ENCODE assay signal across 27 cellular contexts in the genomic region with DNA sequence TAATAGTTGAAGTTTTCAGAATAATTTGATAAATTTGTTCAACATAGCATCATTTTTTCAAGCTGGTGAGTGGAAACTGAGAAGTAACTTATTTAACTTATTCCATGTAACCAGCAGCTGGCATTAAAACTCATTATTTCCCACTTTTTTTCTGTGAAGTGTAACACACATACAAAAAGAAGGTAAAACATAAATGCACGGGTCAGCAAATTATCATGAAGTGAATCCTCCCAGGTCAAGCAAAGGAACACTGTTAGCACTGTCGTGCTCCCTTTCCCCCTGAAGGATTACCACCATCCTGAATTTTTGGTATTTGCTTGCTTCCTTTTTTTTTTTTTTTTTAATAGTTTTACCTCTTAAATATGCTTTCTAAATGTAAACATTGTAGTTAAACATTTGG. TPM values are rescaled to one million over a fixed set of nuclear protein-coding genes. Genes with fewer than 3 reads are reported as not detected.
DNase-seq lines count a peak whose midpoint lies in the region; ATAC-seq, FAIRE-seq and TF ChIP-seq lines count a peak whose summit lies in the region.
"Had no signal": no experiment of that assay in that cellular context is flagged by ENCODE, and none has a peak within 500 bp of the region (broad histone marks: within the 10 kb centered on the region; RNA-seq: fewer than 3 reads in every experiment).

No MANE protein-coding gene starts in this region.

- H3K9me3 Mint-ChIP-seq in activated naive CD8-positive, alpha-beta T cell treated with anti-CD3 and anti-CD28 coated beads for 36 hours: no peaks in the 10 kb centered on the region
- H3K9me3 Mint-ChIP-seq in activated naive CD8-positive, alpha-beta T cell treated with anti-CD3 and anti-CD28 coated beads, Interleukin-2, amount 50 U/mL, for 24 hours: no peaks in the 10 kb centered on the region
- H3K9me3 Mint-ChIP-seq: CD14-positive monocyte; CD4-positive, alpha-beta memory T cell; CD4-positive, CD25-positive, alpha-beta regulatory T cell; CD8-positive, alpha-beta memory T cell had no signal

- DNase-seq in activated naive CD8-positive, alpha-beta T cell treated with anti-CD3 and anti-CD28 coated beads for 36 hours: no peak
- no peak for DNase-seq in activated naive CD8-positive, alpha-beta T cell treated with anti-CD3 and anti-CD28 coated beads, Interleukin-2, amount 50 U/mL, for 24 hours
- DNase-seq in A549 (ENCODE audit: low read depth in 1 of 2, low spot score in 1 of 2): no peak
- DNase-seq in IMR-90: no peak
- DNase-seq in H1 (ENCODE audit: low read depth in 1 of 2, low spot score in 2 of 2): no peak
- DNase-seq in lower leg skin (ENCODE audit: low spot score in 2 of 2): no peak
- no peak for DNase-seq in amniotic stem cell (lab: John Stamatoyannopoulos, UW)
- DNase-seq: ACHN; BE2C; C1 segment of cervical spinal cord; CD4-positive, alpha-beta memory T cell; CD4-positive, CD25-positive, alpha-beta regulatory T cell; CD8-positive, alpha-beta memory T cell; COR-L47; DMS 273 treated with DMSO at 0.1 percent for 48 hours; DMS153; DMS53; DMS79; DND-41; EL; GDM1 had no signal

- H3K23ac ChIP-seq in IMR-90 (ENCODE audit: low read depth, low read length): no peak overlapping the region
- no peak overlapping the region for H3K23ac ChIP-seq in H1 (ENCODE audit: insufficient read length)

- in situ Hi-C loops in IMR-90 (cut with MboI; ENCODE audit: low sequenced_read_pairs): no loop called here

- no peak overlapping the region for H3K14ac ChIP-seq in IMR-90 (replicated peaks; ENCODE audit: low read depth, low read length)
- no peak overlapping the region for H3K14ac ChIP-seq in H1 (ENCODE audit: insufficient read length)

- peaks cover 47% of the 10 kb centered on the region for H3K4me1 ChIP-seq in A549
- peaks cover 17% of the 10 kb centered on the region for H3K4me1 ChIP-seq in IMR-90 (ENCODE audit: control insufficient read depth, insufficient read depth, low read length)
- H3K4me1 ChIP-seq in H1 (replicated peaks in 1 of 4; ENCODE audit: control insufficient read depth in 3 of 4, insufficient read depth in 4 of 4, low read length in 3 of 4): no peaks in the 10 kb centered on the region
- H3K4me1 ChIP-seq: BE2C, BLaER1 had no signal

- no peak overlapping the region for H2BK120ac ChIP-seq in IMR-90 (ENCODE audit: low read depth, low read length)
- H2BK120ac ChIP-seq in H1 (replicated peaks; ENCODE audit: low read depth, low read length): no peak overlapping the region

- no peak overlapping the region for H3K56ac ChIP-seq in IMR-90 (ENCODE audit: extremely low read depth, insufficient read depth, low read length)
- no peak overlapping the region for H3K56ac ChIP-seq in H1 (replicated peaks; ENCODE audit: insufficient read length, low read depth, low read length)

- no peak overlapping the region for H3K4ac ChIP-seq in IMR-90 (ENCODE audit: low read depth, low read length)
- H3K4ac ChIP-seq in H1 (replicated peaks; ENCODE audit: insufficient read length, low read depth, low read length): no peak overlapping the region

- no peak overlapping the region for H4K91ac ChIP-seq in IMR-90 (ENCODE audit: insufficient read depth, low read depth, low read length)
- H4K91ac ChIP-seq in H1 (replicated peaks; ENCODE audit: insufficient read length, low read length): no peak overlapping the region

- no peak overlapping the region for H2BK12ac ChIP-seq in H1 (ENCODE audit: low read depth, low read length)

- ATAC-seq in activated naive CD8-positive, alpha-beta T cell treated with anti-CD3 and anti-CD28 coated beads, Interleukin-2, amount 50 U/mL, for 24 hours: no peak
- no peak for ATAC-seq in A549
- no peak for ATAC-seq in IMR-90 (ENCODE audit: low read depth)
- ATAC-seq: GM12878 had no signal

- FAIRE-seq in A549 (lab: Jason Lieb, UNC): no peak
- no peak for FAIRE-seq in H1 (lab: Jason Lieb, UNC)
- FAIRE-seq: GM12878, GM12892, GM18507 had no signal

- peaks cover 43% of the 10 kb centered on the region for H3K4me1 Mint-ChIP-seq in activated naive CD8-positive, alpha-beta T cell treated with anti-CD3 and anti-CD28 coated beads for 36 hours
- peaks cover 40% of the 10 kb centered on the region for H3K4me1 Mint-ChIP-seq in activated naive CD8-positive, alpha-beta T cell treated with anti-CD3 and anti-CD28 coated beads, Interleukin-2, amount 50 U/mL, for 24 hours

- no peak overlapping the region for H2AK9ac ChIP-seq in IMR-90 (replicated peaks; ENCODE audit: low read depth, low read length, poor library complexity)

- BruUV-seq in IMR-90 (replicated peaks; lab: Mats Ljungman, UMichigan): no TSS peak

- H2BK15ac ChIP-seq in IMR-90 (ENCODE audit: low read depth, low read length) (no peak overlapping the region), H1 (ENCODE audit: low read length) (no peak overlapping the region)

- peaks cover 6 to 46% of the 10 kb centered on the region in 2 experiments; a peak in 3 of 4 replicates for H3K79me2 ChIP-seq in H1 (ENCODE audit: control insufficient read depth in 1 of 2, insufficient read depth in 2 of 2, low read length in 2 of 2)

- H3K4me3 ChIP-seq in A549 (no peak overlapping the region), IMR-90 (ENCODE audit: insufficient read depth, low read depth, low read length) (no peak overlapping the region), H1 (ENCODE audit: extremely low read depth in 1 of 4, insufficient read depth in 2 of 4, low read depth in 3 of 4, low read length in 4 of 4) (no peak overlapping the region), lower leg skin (ENCODE audit: low read depth, poor library complexity, severe bottlenecking) (no peak overlapping the region)
- H3K4me3 ChIP-seq: BLaER1, GM12878 had no signal

- H2AK5ac ChIP-seq in IMR-90 (ENCODE audit: low read depth, low read length) (no peak overlapping the region), H1 (ENCODE audit: low read depth, low read length) (no peak overlapping the region)

- 94% methylated on average over 2 of the region's 2 CpGs for WGBS in A549 (ENCODE audit: missing lambda C conversion rate)
- WGBS in IMR-90 (ENCODE audit: extremely low coverage in 2 of 2, insufficient read length in 1 of 2), 2 experiments: no CpG with 5 or more reads among the region's 2 CpGs
- 78% methylated on average over 2 of the region's 2 CpGs; no CpG with 5 or more reads in 1 of the 2 experiments for WGBS in H1 (ENCODE audit: extremely low coverage in 1 of 2, insufficient coverage in 1 of 2, insufficient read length in 1 of 2, insufficient replicate concordance in 2 of 2, low coverage in 1 of 2, low lambda C conversion rate in 2 of 2, missing lambda C conversion rate in 1 of 2), 2 experiments
- WGBS in lower leg skin, 2 donors: 94 to 97% methylated on average over 2 of the region's 2 CpGs

- H3K27me3 Mint-ChIP-seq in activated naive CD8-positive, alpha-beta T cell treated with anti-CD3 and anti-CD28 coated beads for 36 hours: no peaks in the 10 kb centered on the region
- no peaks in the 10 kb centered on the region for H3K27me3 Mint-ChIP-seq in activated naive CD8-positive, alpha-beta T cell treated with anti-CD3 and anti-CD28 coated beads, Interleukin-2, amount 50 U/mL, for 24 hours
- H3K27me3 Mint-ChIP-seq: CD4-positive, alpha-beta memory T cell; CD4-positive, CD25-positive, alpha-beta regulatory T cell; CD8-positive, alpha-beta memory T cell had no signal

- H3K18ac ChIP-seq in IMR-90 (ENCODE audit: low read depth, low read length) (no peak overlapping the region), H1 (ENCODE audit: extremely low read depth, low read length) (no peak overlapping the region)

- H4K8ac ChIP-seq in IMR-90 (ENCODE audit: low read depth in 2 of 2, low read length in 2 of 2): no peak overlapping the region
- no peak overlapping the region for H4K8ac ChIP-seq in H1 (ENCODE audit: extremely low read depth, insufficient read depth, low read length)

- peaks cover 18 to 83% of the 10 kb centered on the region in 2 experiments for H3K79me1 ChIP-seq in IMR-90 (ENCODE audit: low read depth in 1 of 2, low read length in 2 of 2)
- peaks cover 3% of the 10 kb centered on the region for H3K79me1 ChIP-seq in H1 (ENCODE audit: low read depth, low read length)

- H3K27me3 ChIP-seq in IMR-90 (ENCODE audit: control insufficient read depth, insufficient read depth, low read length) (no peaks in the 10 kb centered on the region), H1 (replicated peaks in 1 of 4; ENCODE audit: control insufficient read depth in 3 of 4, extremely low read depth in 1 of 4, insufficient read depth in 3 of 4, low read length in 3 of 4) (no peaks in the 10 kb centered on the region)
- H3K27me3 ChIP-seq: BE2C, BLaER1 had no signal

- no peak overlapping the region for H3K4me3 Mint-ChIP-seq in activated naive CD8-positive, alpha-beta T cell treated with anti-CD3 and anti-CD28 coated beads for 36 hours
- H3K4me3 Mint-ChIP-seq in activated naive CD8-positive, alpha-beta T cell treated with anti-CD3 and anti-CD28 coated beads, Interleukin-2, amount 50 U/mL, for 24 hours: no peak overlapping the region
- H3K4me3 Mint-ChIP-seq: CD14-positive monocyte; CD4-positive, alpha-beta memory T cell; CD8-positive, alpha-beta memory T cell had no signal

- H2BK5ac ChIP-seq in IMR-90 (ENCODE audit: low read depth, low read length, poor library complexity, severe bottlenecking): no peak overlapping the region
- H2BK5ac ChIP-seq in H1 (ENCODE audit: low read depth, low read length): no peak overlapping the region

- TF ChIP-seq POLR2A in A549 (IDR thresholded peaks at IDR 0.05; ENCODE audit: low read length) (no peak), IMR-90 (IDR thresholded peaks at IDR 0.05; ENCODE audit: low read depth, low read length) (no peak), H1 (IDR thresholded peaks at IDR 0.05; ENCODE audit: control extremely low read depth in 1 of 2, low read depth in 2 of 2, low read length in 2 of 2) (no peak), lower leg skin (IDR thresholded peaks at IDR 0.05) (no peak)

- no peaks in the 10 kb centered on the region for H3K9me3 ChIP-seq in A549
- H3K9me3 ChIP-seq in IMR-90 (ENCODE audit: control insufficient read depth, insufficient read depth, low read length): no peaks in the 10 kb centered on the region
- no peaks in the 10 kb centered on the region for H3K9me3 ChIP-seq in H1 (ENCODE audit: insufficient read depth in 2 of 2, low read depth in 1 of 2, low read length in 1 of 2)
- H3K9me3 ChIP-seq: BE2C, BLaER1 had no signal

- H3K27ac Mint-ChIP-seq in activated naive CD8-positive, alpha-beta T cell treated with anti-CD3 and anti-CD28 coated beads for 36 hours: peak overlapping the region; percentile 29
- H3K27ac Mint-ChIP-seq in activated naive CD8-positive, alpha-beta T cell treated with anti-CD3 and anti-CD28 coated beads, Interleukin-2, amount 50 U/mL, for 24 hours: no peak overlapping the region
- H3K27ac Mint-ChIP-seq: CD4-positive, CD25-positive, alpha-beta regulatory T cell had no signal

- H4K20me1 ChIP-seq in IMR-90 (ENCODE audit: insufficient read depth, low read length) (peaks cover 73% of the 10 kb centered on the region), H1 (replicated peaks in 1 of 2; ENCODE audit: control insufficient read depth in 1 of 2, insufficient read depth in 2 of 2, low read length in 2 of 2) (peaks cover 0 to 10% of the 10 kb centered on the region in 2 experiments)

- TF ChIP-seq CTCF in A549 (IDR thresholded peaks at IDR 0.05): no peak
- TF ChIP-seq CTCF in IMR-90 (conservative IDR thresholded peaks at IDR 0.05; ENCODE audit: low read depth, low read length): no peak
- no peak for TF ChIP-seq CTCF in H1 (IDR thresholded peaks at IDR 0.05; ENCODE audit: control extremely low read depth in 1 of 3, insufficient read depth in 1 of 3, low read depth in 1 of 3, low read length in 3 of 3)
- TF ChIP-seq CTCF in lower leg skin (IDR thresholded peaks at IDR 0.05): no peak

- H4K5ac ChIP-seq in IMR-90 (ENCODE audit: low read depth, low read length) (no peak overlapping the region), H1 (ENCODE audit: insufficient read length, low read depth, low read length) (no peak overlapping the region)

- H2AFZ ChIP-seq in IMR-90 (replicated peaks; ENCODE audit: low read length, poor library complexity) (no peak overlapping the region), H1 (ENCODE audit: low read length) (no peak overlapping the region)

- TF ChIP-seq RAD21 in A549 (conservative IDR thresholded peaks at IDR 0.05 in 1 of 2, IDR thresholded peaks at IDR 0.05 in 1 of 2) (no peak), IMR-90 (IDR thresholded peaks at IDR 0.05; ENCODE audit: low read length) (no peak), H1 (IDR thresholded peaks at IDR 0.05 in 1 of 2, conservative IDR thresholded peaks at IDR 0.05 in 1 of 2; ENCODE audit: low read depth in 2 of 2, low read length in 2 of 2) (no peak)

- H3K23me2 ChIP-seq in H1 (ENCODE audit: low read depth, low read length): no peaks in the 10 kb centered on the region

- no peak for TF ChIP-seq EP300 in A549 (IDR thresholded peaks at IDR 0.05)
- no peak for TF ChIP-seq EP300 in H1 (IDR thresholded peaks at IDR 0.05; ENCODE audit: borderline replicate concordance in 1 of 2, low read depth in 2 of 2, low read length in 2 of 2)

- POLR2A ChIA-PET in A549 (lab: Yijun Ruan, JAX) (no interaction called here), IMR-90 (lab: Charles Lee; ENCODE audit: unreplicated experiment) (no interaction called here), H1 (lab: Charles Lee; ENCODE audit: partially characterized antibody) (interaction anchor here (1.3 kb wide), 1 partner anchor 10 kb away, joined by 3 read pairs; no protein-coding TSS in a partner anchor)

- intact Hi-C loops in IMR-90 (cut with micrococcal nuclease) (no loop called here), lower leg skin (cut with DNase I; ENCODE audit: low total_unique reads) (no loop called here)

- no peak overlapping the region for H2BK20ac ChIP-seq in IMR-90 (ENCODE audit: low read depth, low read length)
- no peak overlapping the region for H2BK20ac ChIP-seq in H1 (ENCODE audit: low read length)

- no peak overlapping the region for H3K27ac ChIP-seq in A549
- no peak overlapping the region for H3K27ac ChIP-seq in IMR-90 (ENCODE audit: insufficient read depth, low read length)
- H3K27ac ChIP-seq in H1 (ENCODE audit: low read depth, low read length): no peak overlapping the region
- H3K27ac ChIP-seq: 22Rv1, BLaER1 had no signal

- H3K9me1 ChIP-seq in IMR-90 (ENCODE audit: insufficient read depth, low read length): peaks cover 35% of the 10 kb centered on the region

- dilution Hi-C loops in IMR-90 (cut with HindIII; ENCODE audit: low sequenced_read_pairs, unreplicated experiment): no loop called here

- CTCF ChIA-PET in A549 (lab: Yijun Ruan, JAX): no interaction called here
- CTCF ChIA-PET in IMR-90 (lab: Yijun Ruan, JAX): interaction anchor here (1.1 kb wide), 1 partner anchor 263 kb away, joined by 4 read pairs; no protein-coding TSS in a partner anchor
- CTCF ChIA-PET in H1 (lab: Charles Lee; ENCODE audit: partially characterized antibody): no interaction called here

- H3K36me3 Mint-ChIP-seq in activated naive CD8-positive, alpha-beta T cell treated with anti-CD3 and anti-CD28 coated beads for 36 hours: peaks cover 11% of the 10 kb centered on the region
- peaks cover 18% of the 10 kb centered on the region for H3K36me3 Mint-ChIP-seq in activated naive CD8-positive, alpha-beta T cell treated with anti-CD3 and anti-CD28 coated beads, Interleukin-2, amount 50 U/mL, for 24 hours (ENCODE audit: low read depth)

- no peak overlapping the region for H3K9ac ChIP-seq in IMR-90 (ENCODE audit: low read depth, low read length)
- H3K9ac ChIP-seq in H1 (replicated peaks in 1 of 4; ENCODE audit: extremely low read depth in 1 of 4, low read depth in 3 of 4, low read length in 3 of 4): no peak overlapping the region; a peak in 1 of 7 replicates
- H3K9ac ChIP-seq: BLaER1 had no signal

- H3K36me3 ChIP-seq in IMR-90 (ENCODE audit: control insufficient read depth, insufficient read depth, low read length) (peaks cover 20% of the 10 kb centered on the region), H1 (ENCODE audit: control insufficient read depth in 2 of 4, insufficient read depth in 4 of 4, low read length in 3 of 4) (peaks cover 0 to 33% (median 4%) of the 10 kb centered on the region in 4 experiments; a peak in 3 of 8 replicates)
- H3K36me3 ChIP-seq: BE2C had no signal

- H3K4me2 ChIP-seq in A549 (no peak overlapping the region), IMR-90 (ENCODE audit: low read depth, low read length) (no peak overlapping the region), H1 (ENCODE audit: insufficient read depth in 1 of 2, low read depth in 2 of 2, low read length in 2 of 2) (no peak overlapping the region)
- H3K4me2 ChIP-seq: BLaER1 had no signal

RNA-seq across cellular contexts. Expression of a gene that starts 8.9 kb away (rescaled TPM):
- total RNA-seq in activated naive CD8-positive, alpha-beta T cell treated with anti-CD3 and anti-CD28 coated beads for 36 hours: 10 to 100 TPM; 26.1 to 26.7 TPM
- polyA plus RNA-seq in A549 (2011; rRNA removed) (40.4 and 55.0 TPM in 2 replicates), A549 (2017; fragmentation: RNase III; extraction: RNeasy Plus Mini Kit Qiagen cat#74134 plus additional on column Dnase treatment) (23.3 to 26.9 TPM (median 24.2 TPM) in 3 replicates), IMR-90 (2012; rRNA removed) (14.4 and 16.9 TPM in 2 replicates), H1 (2011; rRNA removed) (5.8 and 8.1 TPM in 2 replicates)
- 5.3 and 6.0 TPM in 2 replicates for polyA plus RNA-seq in A549 (2012; cell fraction: cytosol; rRNA removed)
- 5.1 and 6.2 TPM in 2 replicates for polyA plus RNA-seq in A549 (2012; cell fraction: nucleus; rRNA removed)
- polyA minus RNA-seq in A549 (2011; rRNA and poly(A)+ RNA removed): 32.8 and 41.9 TPM in 2 replicates
- total RNA-seq in IMR-90 (2012; rRNA removed) (51.1 and 70.0 TPM in 2 replicates), lower leg skin (100 to 1,000 TPM; 123 to 132 (median 125) TPM)
- 3.6 and 3.9 TPM in 2 replicates for polyA plus RNA-seq in IMR-90 (2012; cell fraction: cytosol; rRNA removed)
- 3.3 and 7.7 TPM in 2 replicates for polyA plus RNA-seq in IMR-90 (2012; cell fraction: nucleus; rRNA removed; ENCODE audit: low replicate concordance)
- total RNA-seq in H1 (2021; fragmentation: NEBNext Ultra II Directional; extraction: Animal tissue kit (Norgen Biotek cat#: 25700)): 70.4 and 76.5 TPM in 2 replicates
- polyA plus RNA-seq in H1 (2011; cell fraction: cytosol; rRNA removed): 9.5 TPM
- 35.1 TPM for polyA plus RNA-seq in H1 (2011; cell fraction: nucleus; rRNA removed)
- polyA plus RNA-seq in H1 (2012, experiment 1 of 2): 17.4 to 43.1 TPM (median 24.6 TPM) in 4 replicates
- polyA plus RNA-seq in H1 (2012, experiment 2 of 2): 1.8 TPM
- polyA plus RNA-seq in H1 (2013, experiment 1 of 2): 69.1 TPM
- 58.4 TPM for polyA plus RNA-seq in H1 (2013, experiment 2 of 2)
- 34.0 and 37.5 TPM in 2 replicates for polyA minus RNA-seq in H1 (2011; rRNA and poly(A)+ RNA removed)
- 21.0 TPM for polyA minus RNA-seq in H1 (2011; cell fraction: cytosol; rRNA and poly(A)+ RNA removed)
- 157 TPM for polyA minus RNA-seq in H1 (2011; cell fraction: nucleus; rRNA and poly(A)+ RNA removed)
